In genomic region chr7:130732980-130733865, GRCh38 we compare ENCODE assay signal across 8 cellular contexts. TPM values are rescaled to one million over a fixed set of nuclear protein-coding genes. Genes with fewer than 3 reads are reported as not detected.
A peak's percentile ranks its signal among the peaks of the same experiment; 100 is the strongest.
DNase-seq lines count a peak whose midpoint lies in the region; ATAC-seq and TF ChIP-seq lines count a peak whose summit lies in the region.

No MANE protein-coding gene starts in this region.

- no peaks in the 10 kb centered on the region for H3K4me1 ChIP-seq in MM.1S (ENCODE audit: low read length)
- H3K4me1 ChIP-seq in heart right ventricle, result peaks cover 0 to 8% (median 0%) of the 10 kb centered on the region in 9 donors
- no peaks in the 10 kb centered on the region for H3K4me1 ChIP-seq in gastrocnemius medialis

- H4K20me1 ChIP-seq in MM.1S (ENCODE audit: insufficient read depth, low read length), result no peaks in the 10 kb centered on the region

- peak overlapping the region; percentile 37; the same call in 1 of the 2 replicates for H3K4me3 ChIP-seq in GM12865 (ENCODE audit: low read depth, low read length)
- H3K4me3 ChIP-seq in MM.1S (ENCODE audit: low read length), result peak overlapping the region; percentile 48
- H3K4me3 ChIP-seq in heart right ventricle, result peak overlapping the region in 9 of 10 donors; percentile 21 to 55 (median 49)
- H3K4me3 ChIP-seq in gastrocnemius medialis, result peak overlapping the region; percentile 43 to 61 (median 52)

- no peak for TF ChIP-seq POLR2A in gastrocnemius medialis (IDR thresholded peaks at IDR 0.05)

- H3K36me3 ChIP-seq in MM.1S (replicated peaks; ENCODE audit: insufficient read depth, low read length) (no peaks in the 10 kb centered on the region), heart right ventricle (peaks cover 0 to 12% (median 0%) of the 10 kb centered on the region in 9 donors), gastrocnemius medialis (no peaks in the 10 kb centered on the region)

- ATAC-seq in heart right ventricle (peak in 3 of 8 donors; percentile 41 to 82 (median 43)), gastrocnemius medialis (peak; percentile 56 to 76), HG02981 (IDR thresholded peaks at IDR 0.05; ENCODE audit: unreplicated experiment) (no peak)

- H3F3A ChIP-seq in MM.1S (ENCODE audit: insufficient read depth, low read length), result no peaks in the 10 kb centered on the region

- H3K27ac ChIP-seq in MM.1S (ENCODE audit: low read length) (no peak overlapping the region), heart right ventricle (peak overlapping the region in 2 of 10 donors; percentile 26), gastrocnemius medialis (peak overlapping the region; percentile 56 to 75 (median 66))

- H3K4me2 ChIP-seq in MM.1S (ENCODE audit: low read depth, low read length), result peak overlapping the region; percentile 83

- H3K9me2 ChIP-seq in MM.1S (replicated peaks; ENCODE audit: insufficient read depth, low read length), result no peaks in the 10 kb centered on the region

- H3K79me2 ChIP-seq in MM.1S (ENCODE audit: low read length), result no peaks in the 10 kb centered on the region

- H3K9me3 ChIP-seq in MM.1S (replicated peaks; ENCODE audit: insufficient read depth, low read length) (no peaks in the 10 kb centered on the region), heart right ventricle (peaks cover 6 to 49% (median 25%) of the 10 kb centered on the region in 11 donors), gastrocnemius medialis (peaks cover 4 to 31% (median 16%) of the 10 kb centered on the region in 3 donors)

- H3K27me3 ChIP-seq in MM.1S (replicated peaks; ENCODE audit: insufficient read depth, low read length) (peaks cover 23% of the 10 kb centered on the region), heart right ventricle (peaks cover 0 to 98% (median 80%) of the 10 kb centered on the region in 7 donors), gastrocnemius medialis (peaks cover 31 to 68% (median 35%) of the 10 kb centered on the region in 3 donors)

- DNase-seq in GM12865 (ENCODE audit: low read depth) (peak; percentile 49), MM.1S (peak; percentile 53), heart right ventricle (peak in 1 of 2 donors; percentile 23), gastrocnemius medialis (peak; percentile 15 to 17), SW 1271 (lab: John Stamatoyannopoulos, UW) (no peak), Ammon's horn (ENCODE audit: low spot score) (no peak)
- DNase-seq in activated CD8-positive, alpha-beta memory T cell treated with anti-CD3 and anti-CD28 coated beads, Interleukin-2, amount 50 U/mL, for 48 hours, result peak; percentile 65

- no peak overlapping the region for H3K9ac ChIP-seq in MM.1S (ENCODE audit: low read length)

- H2AFZ ChIP-seq in MM.1S (ENCODE audit: low read length), result peak overlapping the region; percentile 42

- intact Hi-C loops in heart right ventricle (cut with DNase I) (loop anchor here in 1 of 10 donors (10.0 kb wide), 1 partner anchor 478 kb away; no protein-coding TSS in a partner anchor), gastrocnemius medialis (cut with DNase I; ENCODE audit: low total_unique reads) (no loop called here)

- in situ Hi-C loops in gastrocnemius medialis (cut with MboI; ENCODE audit: low sequenced_read_pairs in 4 of 4), result no loop called here

- WGBS in heart right ventricle, 2 donors, result 7 to 12% methylated on average over 81 to 90 of the region's 90 CpGs

- peak; percentile 31 for TF ChIP-seq CTCF in GM12865 (IDR thresholded peaks at IDR 0.05; ENCODE audit: insufficient read depth, low read depth, low read length, missing control alignments)
- TF ChIP-seq CTCF in MM.1S (IDR thresholded peaks at IDR 0.05; ENCODE audit: low read length), result peak; percentile 19; the same call in 1 of the 2 replicates
- TF ChIP-seq CTCF in heart right ventricle (IDR thresholded peaks at IDR 0.05), result peak in 2 of 9 donors; percentile 13
- peak in 1 of 5 experiments; percentile 21 for TF ChIP-seq CTCF in gastrocnemius medialis (IDR thresholded peaks at IDR 0.05 in 4 of 5, conservative IDR thresholded peaks at IDR 0.05 in 1 of 5)

RNA-seq across cellular contexts. Expression of gene KLF14, which starts 0.8 kb away (rescaled TPM):
- under 1 TPM in 7 of 10 donors, not detected in 3; 0.07 to 0.49 (median 0.14) TPM for total RNA-seq in heart right ventricle
- under 1 TPM in 1 of 2 donors, not detected in 1; 0.03 TPM for polyA plus RNA-seq in heart right ventricle
- under 1 TPM; 0.41 to 0.78 (median 0.46) TPM for total RNA-seq in gastrocnemius medialis

RNA-seq across cellular contexts. Expression of gene TSGA13, which starts 46.9 kb away (rescaled TPM):
- not detected for total RNA-seq in heart right ventricle
- not detected for polyA plus RNA-seq in heart right ventricle
- total RNA-seq in gastrocnemius medialis, result not detected

Comparison
In these comparisons a context has a peak if more than half of its experiments do, and no peak if none do; other contexts are left out.
1. DNase-seq: peak in GM12865 (single experiment), MM.1S (single experiment), activated CD8-positive, alpha-beta memory T cell treated with anti-CD3 and anti-CD28 coated beads, Interleukin-2, amount 50 U/mL, for 48 hours (single experiment) and gastrocnemius medialis (2 of 2); none in SW 1271 (0 of 2) and Ammon's horn (single experiment).
2. Peak in every context shown above with its lines, with median percentiles within 50 percentile points of each other: H3K4me3 ChIP-seq.